ENCODE assay signal across 14 cellular contexts in genomic region chr2:11773111-11773510, GRCh38. TPM values are rescaled to one million over a fixed set of nuclear protein-coding genes. Genes with fewer than 3 reads are reported as not detected.
A peak's percentile ranks its signal among the peaks of the same experiment; 100 is the strongest.
DNase-seq lines count a peak whose midpoint lies in the region; ATAC-seq lines count a peak whose summit lies in the region.
"Had no signal": no experiment of that assay in that cellular context is flagged by ENCODE, and none has a peak within 500 bp of the region (broad histone marks: within the 10 kb centered on the region; RNA-seq: fewer than 3 reads in every experiment).

No MANE protein-coding gene starts in this region.

- H3K4me1 Mint-ChIP-seq in effector memory CD8-positive, alpha-beta T cell (ENCODE audit: low read depth in 2 of 2), result peaks cover 21% of the 10 kb centered on the region in 2 donors
- H3K4me1 Mint-ChIP-seq in stimulated activated effector memory CD8-positive, alpha-beta T cell treated with anti-CD3 and anti-CD28 coated beads, Interleukin-12 subunit alpha, Interleukin-12 subunit beta, amount 100 ng/mL, for 72 hours, result peaks cover 54% of the 10 kb centered on the region
- peaks cover 33 to 47% of the 10 kb centered on the region in 2 donors for H3K4me1 Mint-ChIP-seq in immature natural killer cell
- H3K4me1 Mint-ChIP-seq: H9 had no signal

- peak overlapping the region; percentile 76 to 93 for H3K27ac Mint-ChIP-seq in effector memory CD8-positive, alpha-beta T cell
- peak overlapping the region; percentile 83 for H3K27ac Mint-ChIP-seq in stimulated activated effector memory CD8-positive, alpha-beta T cell treated with anti-CD3 and anti-CD28 coated beads, Interleukin-12 subunit alpha, Interleukin-12 subunit beta, amount 100 ng/mL, for 72 hours
- H3K27ac Mint-ChIP-seq in immature natural killer cell, result peak overlapping the region in 2 of 6 donors; percentile 12 to 92
- H3K27ac Mint-ChIP-seq: H9 had no signal

- ATAC-seq in effector memory CD8-positive, alpha-beta T cell (replicated peaks), result no peak
- ATAC-seq in stimulated activated effector memory CD8-positive, alpha-beta T cell treated with anti-CD3 and anti-CD28 coated beads, Interleukin-12 subunit alpha, Interleukin-12 subunit beta, amount 100 ng/mL, for 72 hours, result no peak

- peaks cover 57% of the 10 kb centered on the region for H3K36me3 Mint-ChIP-seq in effector memory CD8-positive, alpha-beta T cell (ENCODE audit: insufficient read depth)
- peaks cover 93% of the 10 kb centered on the region for H3K36me3 Mint-ChIP-seq in stimulated activated effector memory CD8-positive, alpha-beta T cell treated with anti-CD3 and anti-CD28 coated beads, Interleukin-12 subunit alpha, Interleukin-12 subunit beta, amount 100 ng/mL, for 72 hours
- H3K36me3 Mint-ChIP-seq in immature natural killer cell, result peaks cover 29 to 38% (median 34%) of the 10 kb centered on the region in 3 donors

- in situ Hi-C loops in G401 (cut with HindIII; ENCODE audit: low sequenced_read_pairs), result no loop called here

- DNase-seq in activated effector memory CD4-positive, alpha-beta T cell treated with anti-CD3 and anti-CD28 coated beads, Interleukin-2, amount 50 U/mL, for 16 hours, result peak; percentile 37
- DNase-seq in activated effector memory CD4-positive, alpha-beta T cell treated with Interleukin-2 at 50 U/mL for 16 hours, result no peak
- DNase-seq in G401 (ENCODE audit: low spot score) (peak; percentile 23), NK-92 (lab: John Stamatoyannopoulos, UW; ENCODE audit: unreplicated experiment) (no peak), immature natural killer cell (no peak)
- DNase-seq in effector memory CD8-positive, alpha-beta T cell, result no peak
- no peak for DNase-seq in stimulated activated effector memory CD8-positive, alpha-beta T cell treated with anti-CD3 and anti-CD28 coated beads, Interleukin-12 subunit alpha, Interleukin-12 subunit beta, amount 100 ng/mL, for 72 hours (ENCODE audit: low spot score in 2 of 2)
- DNase-seq: H9, NCI-H1048, NCI-H1436 treated with DMSO at 0.1 percent for 48 hours, NCI-H2029 treated with DMSO at 0.1 percent for 48 hours, NCI-H2171 treated with DMSO at 0.1 percent for 48 hours, NCI-H446 treated with DMSO at 0.1 percent for 48 hours, RPMI8226 had no signal

- H3K27me3 Mint-ChIP-seq in effector memory CD8-positive, alpha-beta T cell, result no peaks in the 10 kb centered on the region
- H3K27me3 Mint-ChIP-seq in immature natural killer cell (ENCODE audit: low read depth in 3 of 3), result peaks cover 0 to 1% (median 1%) of the 10 kb centered on the region in 3 donors

- H3K4me3 Mint-ChIP-seq in effector memory CD8-positive, alpha-beta T cell, result no peak overlapping the region
- no peak overlapping the region for H3K4me3 Mint-ChIP-seq in stimulated activated effector memory CD8-positive, alpha-beta T cell treated with anti-CD3 and anti-CD28 coated beads, Interleukin-12 subunit alpha, Interleukin-12 subunit beta, amount 100 ng/mL, for 72 hours
- H3K4me3 Mint-ChIP-seq in immature natural killer cell, result no peak overlapping the region
- H3K4me3 Mint-ChIP-seq: H9 had no signal

- no peaks in the 10 kb centered on the region for H3K9me3 Mint-ChIP-seq in effector memory CD8-positive, alpha-beta T cell
- H3K9me3 Mint-ChIP-seq in stimulated activated effector memory CD8-positive, alpha-beta T cell treated with anti-CD3 and anti-CD28 coated beads, Interleukin-12 subunit alpha, Interleukin-12 subunit beta, amount 100 ng/mL, for 72 hours, result no peaks in the 10 kb centered on the region
- no peaks in the 10 kb centered on the region for H3K9me3 Mint-ChIP-seq in immature natural killer cell

RNA-seq across cellular contexts. Expression of gene LPIN1, which starts 26.7 kb away (rescaled TPM):
- total RNA-seq in G401 (2014; rRNA removed; shearing (Covaris generic)), result 12.7 and 30.4 TPM in 2 replicates
- 10 to 100 TPM; 14.1 to 34.0 (median 16.3) TPM for polyA plus RNA-seq in immature natural killer cell

Comparison
In these comparisons a context has a peak if more than half of its experiments do, and no peak if none do; other contexts are left out.
1. DNase-seq: peak in activated effector memory CD4-positive, alpha-beta T cell treated with anti-CD3 and anti-CD28 coated beads, Interleukin-2, amount 50 U/mL, for 16 hours (single experiment) and G401 (single experiment); none in activated effector memory CD4-positive, alpha-beta T cell treated with Interleukin-2 at 50 U/mL for 16 hours (single experiment), effector memory CD8-positive, alpha-beta T cell (0 of 3), stimulated activated effector memory CD8-positive, alpha-beta T cell treated with anti-CD3 and anti-CD28 coated beads, Interleukin-12 subunit alpha, Interleukin-12 subunit beta, amount 100 ng/mL, for 72 hours (0 of 2), NK-92 (single experiment) and immature natural killer cell (0 of 3).